ENCODE assay signal across 23 cellular contexts in the genomic region with DNA sequence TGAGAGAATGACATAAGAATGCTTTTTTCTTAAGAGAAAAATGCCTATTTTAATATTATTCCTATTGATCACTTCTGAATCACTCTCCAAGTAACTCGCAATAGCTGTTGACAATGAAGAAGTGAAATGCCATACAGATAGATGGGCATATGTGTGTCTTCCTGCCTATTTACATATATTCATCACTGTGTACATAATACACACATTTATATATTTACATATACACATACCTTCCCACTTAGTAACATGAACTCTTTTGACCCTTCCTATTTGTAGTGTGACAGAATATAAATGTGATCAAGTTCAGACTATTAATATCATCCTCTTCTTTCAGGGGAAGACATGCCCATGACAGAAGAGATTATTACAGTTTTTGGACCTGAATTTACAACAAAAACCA.
"Had no signal": no experiment of that assay in that cellular context is flagged by ENCODE, and none has a peak within 500 bp of the region (broad histone marks: within the 10 kb centered on the region; RNA-seq: fewer than 3 reads in every experiment).

No MANE protein-coding gene starts in this region.

- H3K36me3 ChIP-seq: brain microvascular endothelial cell, WERI-Rb-1 had no signal

- DNase-seq: activated CD4-positive, alpha-beta memory T cell treated with anti-CD3 and anti-CD28 coated beads, Interleukin-2, amount 10 ng/mL, durations not matched to agents 7 days and 5 days; activated CD4-positive, alpha-beta T cell treated with anti-CD3 and anti-CD28 coated beads for 36 hours; activated CD4-positive, alpha-beta T cell treated with anti-CD3 and anti-CD28 coated beads, Interleukin-2, amount 50 U/mL, for 1 hour; activated gamma-delta T cell treated with Interleukin-2 at 50 U/mL for 16 hours; activated naive CD4-positive, alpha-beta T cell treated with anti-CD3 and anti-CD28 coated beads, Interleukin-2, amount 10 ng/mL, durations not matched to agents 7 days and 5 days; activated naive CD8-positive, alpha-beta T cell treated with anti-CD3 and anti-CD28 coated beads for 36 hours; activated T-cell treated with anti-CD3 and anti-CD28 coated beads for 4 hours; activated T-cell treated with anti-CD3 and anti-CD28 coated beads, Interleukin-2, amount 50 U/mL, for 72 hours; cerebellar nuclear complex; MM.1S; NCI-H1436; NCI-H1694 treated with DMSO at 0.1 percent for 48 hours; NCI-H2081; NCI-H2227 treated with DMSO at 0.1 percent for 48 hours; NCI-H446 treated with DMSO at 0.1 percent for 48 hours; NCI-H524 treated with DMSO at 0.1 percent for 48 hours; T-helper 1 cell; WERI-Rb-1 had no signal

- H2AFZ ChIP-seq: PC-9 had no signal

- ATAC-seq: activated CD4-positive, alpha-beta T cell treated with anti-CD3 and anti-CD28 coated beads for 36 hours; activated T-cell treated with anti-CD3 and anti-CD28 coated beads, Interleukin-2, amount 50 U/mL, for 72 hours; Right ventricle myocardium inferior had no signal

- H3K27me3 ChIP-seq: brain microvascular endothelial cell had no signal

- H3K4me3 ChIP-seq: PC-9, SK-N-MC had no signal

- H3K27ac ChIP-seq: KMS-11, PC-9, SK-N-MC, WERI-Rb-1 had no signal

- H3K9ac ChIP-seq: KMS-11 had no signal

- H3K4me2 ChIP-seq: KMS-11, PC-9 had no signal
